19 cellular contexts compared by ENCODE assay signal in the genomic region with DNA sequence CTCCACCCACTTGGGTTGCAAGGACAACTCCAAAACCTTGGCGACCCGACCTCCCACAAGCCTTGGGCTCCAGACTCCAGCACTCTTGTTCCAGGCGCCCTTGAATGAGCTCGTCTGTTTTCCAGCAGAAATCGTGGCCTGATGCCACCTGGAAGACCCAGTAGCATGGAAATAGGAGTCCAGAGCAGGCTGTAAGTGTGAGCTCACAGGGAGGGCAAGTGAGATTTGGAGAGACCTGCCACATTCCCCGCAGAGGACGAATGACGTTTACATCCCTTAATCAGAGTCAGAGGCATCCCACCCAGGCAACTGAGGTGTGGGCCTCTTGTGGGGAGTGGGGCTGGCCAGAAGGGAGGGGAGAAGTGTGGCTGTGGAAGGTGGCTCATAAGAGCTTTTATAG.
DNase-seq lines count a peak whose midpoint lies in the region; ATAC-seq and TF ChIP-seq lines count a peak whose summit lies in the region.
"Had no signal": no experiment of that assay in that cellular context is flagged by ENCODE, and none has a peak within 500 bp of the region (broad histone marks: within the 10 kb centered on the region; RNA-seq: fewer than 3 reads in every experiment).

No MANE protein-coding gene starts in this region.

- no peaks in the 10 kb centered on the region for H3K36me3 Mint-ChIP-seq in WTC11
- peaks cover 4% of the 10 kb centered on the region for H3K36me3 Mint-ChIP-seq in mesothelial cell of epicardium
- H3K36me3 Mint-ChIP-seq: activated naive CD4-positive, alpha-beta T cell treated with anti-CD3 and anti-CD28 coated beads, Interleukin-2, amount 50 U/mL, for 72 hours; stimulated activated memory B cell treated with anti-CD40 and anti-IgM and Interleukin-4, amounts not matched to agents 10 μg/mL and 1 μg/mL and 100 μg/mL, for 72 hours had no signal

- H3K27me3 Mint-ChIP-seq in WTC11 (ENCODE audit: low read depth) (no peaks in the 10 kb centered on the region), mesothelial cell of epicardium (ENCODE audit: low read depth) (peaks cover 6% of the 10 kb centered on the region)
- H3K27me3 Mint-ChIP-seq: stimulated activated memory B cell treated with anti-CD40 and anti-IgM and Interleukin-4, amounts not matched to agents 10 μg/mL and 1 μg/mL and 100 μg/mL, for 72 hours had no signal

- H3K4me3 Mint-ChIP-seq in WTC11 (no peak overlapping the region), mesothelial cell of epicardium (no peak overlapping the region)
- H3K4me3 Mint-ChIP-seq: stimulated activated memory B cell treated with anti-CD40 and anti-IgM and Interleukin-4, amounts not matched to agents 10 μg/mL and 1 μg/mL and 100 μg/mL, for 72 hours had no signal

- DNase-seq in WTC11 (ENCODE audit: low spot score) (no peak), coronary artery (ENCODE audit: low spot score) (peak; percentile 78), mesothelial cell of epicardium (ENCODE audit: low spot score in 2 of 2, unreplicated experiment in 2 of 2) (no peak), suprapubic skin (ENCODE audit: low spot score in 2 of 2) (no peak), T1000 (lab: John Stamatoyannopoulos, UW) (no peak), brain microvascular endothelial cell (no peak)
- DNase-seq: activated CD4-positive, alpha-beta T cell treated with anti-CD3 and anti-CD28 coated beads for 1 hour; activated CD8-positive, alpha-beta memory T cell treated with anti-CD3 and anti-CD28 coated beads, Interleukin-2, amount 50 U/mL, for 4 hours; DND-41; GOT3; MG63; NCI-H187 treated with DMSO at 0.1 percent for 48 hours; NCI-H526 treated with DMSO at 0.1 percent for 48 hours; small intestine; T-helper 2 cell had no signal

- CTCF ChIA-PET in WTC11 (lab: Charles Lee), result interaction anchor here (1.6 to 2.0 kb wide), 2 partner anchors 41 to 194 kb away, joined by 6 to 8 read pairs; no protein-coding TSS in a partner anchor

- no peaks in the 10 kb centered on the region for H3K9me3 ChIP-seq in suprapubic skin
- H3K9me3 ChIP-seq: MG63 had no signal

- no peak for TF ChIP-seq EP300 in suprapubic skin (IDR thresholded peaks at IDR 0.05)

- no peaks in the 10 kb centered on the region for H3K27me3 ChIP-seq in suprapubic skin
- no peaks in the 10 kb centered on the region for H3K27me3 ChIP-seq in brain microvascular endothelial cell (replicated peaks)
- H3K27me3 ChIP-seq: MG63 had no signal

- TF ChIP-seq CTCF in WTC11 (IDR thresholded peaks at IDR 0.05), result no peak
- no peak for TF ChIP-seq CTCF in coronary artery (IDR thresholded peaks at IDR 0.05)
- no peak for TF ChIP-seq CTCF in mesothelial cell of epicardium (IDR thresholded peaks at IDR 0.05; ENCODE audit: unreplicated experiment)
- TF ChIP-seq CTCF in suprapubic skin (IDR thresholded peaks at IDR 0.05), result no peak
- TF ChIP-seq CTCF in brain microvascular endothelial cell (IDR thresholded peaks at IDR 0.05; ENCODE audit: low read depth, low read length, missing control alignments), result no peak

- H3K36me3 ChIP-seq in suprapubic skin, result no peaks in the 10 kb centered on the region
- H3K36me3 ChIP-seq in brain microvascular endothelial cell (replicated peaks), result no peaks in the 10 kb centered on the region
- H3K36me3 ChIP-seq: MG63 had no signal

- in situ Hi-C loops in brain microvascular endothelial cell (cut with HindIII; ENCODE audit: low pct_ligation_motif_present, low sequenced_read_pairs), result no loop called here

- 42% methylated on average over 8 of the region's 8 CpGs for WGBS in suprapubic skin

- ATAC-seq in WTC11, result no peak
- ATAC-seq in HG03135 (IDR thresholded peaks at IDR 0.05; ENCODE audit: unreplicated experiment), result no peak
- ATAC-seq: activated naive CD4-positive, alpha-beta T cell treated with anti-CD3 and anti-CD28 coated beads, Interleukin-2, amount 50 U/mL, for 72 hours; stimulated activated memory B cell treated with anti-CD40 and anti-IgM and Interleukin-4, amounts not matched to agents 10 μg/mL and 1 μg/mL and 100 μg/mL, for 72 hours had no signal

- POLR2A ChIA-PET in WTC11 (lab: Charles Lee), result interaction anchor here (0.7 kb wide), 1 partner anchor 242 kb away, joined by 5 read pairs; no protein-coding TSS in a partner anchor

- H3K9me3 Mint-ChIP-seq in WTC11 (peaks cover 5% of the 10 kb centered on the region; the same call in 1 of the 2 replicates), mesothelial cell of epicardium (no peaks in the 10 kb centered on the region)
- H3K9me3 Mint-ChIP-seq: activated naive CD4-positive, alpha-beta T cell treated with anti-CD3 and anti-CD28 coated beads, Interleukin-2, amount 50 U/mL, for 72 hours; stimulated activated memory B cell treated with anti-CD40 and anti-IgM and Interleukin-4, amounts not matched to agents 10 μg/mL and 1 μg/mL and 100 μg/mL, for 72 hours had no signal

- H3K27ac Mint-ChIP-seq in WTC11, result peak overlapping the region; percentile 3
- H3K27ac Mint-ChIP-seq in mesothelial cell of epicardium, result peak overlapping the region; percentile 86
- H3K27ac Mint-ChIP-seq: activated naive CD4-positive, alpha-beta T cell treated with anti-CD3 and anti-CD28 coated beads, Interleukin-2, amount 50 U/mL, for 72 hours; stimulated activated memory B cell treated with anti-CD40 and anti-IgM and Interleukin-4, amounts not matched to agents 10 μg/mL and 1 μg/mL and 100 μg/mL, for 72 hours had no signal

- no peak for TF ChIP-seq POLR2A in suprapubic skin (IDR thresholded peaks at IDR 0.05)

- H3K27ac ChIP-seq in coronary artery, result peak overlapping the region; percentile 70 to 84
- H3K27ac ChIP-seq in suprapubic skin, result peak overlapping the region; percentile 40
- H3K27ac ChIP-seq in brain microvascular endothelial cell, result no peak overlapping the region

- H3K4me1 Mint-ChIP-seq in WTC11, result peaks cover 27% of the 10 kb centered on the region
- peaks cover 56% of the 10 kb centered on the region for H3K4me1 Mint-ChIP-seq in mesothelial cell of epicardium
- H3K4me1 Mint-ChIP-seq: stimulated activated memory B cell treated with anti-CD40 and anti-IgM and Interleukin-4, amounts not matched to agents 10 μg/mL and 1 μg/mL and 100 μg/mL, for 72 hours had no signal

- H3K4me1 ChIP-seq in suprapubic skin, result peaks cover 57% of the 10 kb centered on the region

- H3K4me3 ChIP-seq in coronary artery, result peak overlapping the region; percentile 39
- no peak overlapping the region for H3K4me3 ChIP-seq in suprapubic skin
- H3K4me3 ChIP-seq in brain microvascular endothelial cell (ENCODE audit: low read depth, low read length), result no peak overlapping the region
- H3K4me3 ChIP-seq: lung, MG63 had no signal

TF ChIP-seq in WTC11, 78 proteins besides CTCF, POLR2A, EP300 and RAD21 (continues in another document):
- TF ChIP-seq, protein P1, sequence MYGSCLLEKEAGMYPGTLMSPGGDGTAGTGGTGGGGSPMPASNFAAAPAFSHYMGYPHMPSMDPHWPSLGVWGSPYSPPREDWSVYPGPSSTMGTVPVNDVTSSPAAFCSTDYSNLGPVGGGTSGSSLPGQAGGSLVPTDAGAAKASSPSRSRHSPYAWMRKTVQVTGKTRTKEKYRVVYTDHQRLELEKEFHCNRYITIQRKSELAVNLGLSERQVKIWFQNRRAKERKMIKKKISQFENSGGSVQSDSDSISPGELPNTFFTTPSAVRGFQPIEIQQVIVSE (CRISPR knock-in tag; IDR thresholded peaks at IDR 0.05; ENCODE audit: borderline replicate concordance), result no peak
- TF ChIP-seq ZNF671 (CRISPR knock-in tag; IDR thresholded peaks at IDR 0.05), result no peak
- TF ChIP-seq, protein P2, sequence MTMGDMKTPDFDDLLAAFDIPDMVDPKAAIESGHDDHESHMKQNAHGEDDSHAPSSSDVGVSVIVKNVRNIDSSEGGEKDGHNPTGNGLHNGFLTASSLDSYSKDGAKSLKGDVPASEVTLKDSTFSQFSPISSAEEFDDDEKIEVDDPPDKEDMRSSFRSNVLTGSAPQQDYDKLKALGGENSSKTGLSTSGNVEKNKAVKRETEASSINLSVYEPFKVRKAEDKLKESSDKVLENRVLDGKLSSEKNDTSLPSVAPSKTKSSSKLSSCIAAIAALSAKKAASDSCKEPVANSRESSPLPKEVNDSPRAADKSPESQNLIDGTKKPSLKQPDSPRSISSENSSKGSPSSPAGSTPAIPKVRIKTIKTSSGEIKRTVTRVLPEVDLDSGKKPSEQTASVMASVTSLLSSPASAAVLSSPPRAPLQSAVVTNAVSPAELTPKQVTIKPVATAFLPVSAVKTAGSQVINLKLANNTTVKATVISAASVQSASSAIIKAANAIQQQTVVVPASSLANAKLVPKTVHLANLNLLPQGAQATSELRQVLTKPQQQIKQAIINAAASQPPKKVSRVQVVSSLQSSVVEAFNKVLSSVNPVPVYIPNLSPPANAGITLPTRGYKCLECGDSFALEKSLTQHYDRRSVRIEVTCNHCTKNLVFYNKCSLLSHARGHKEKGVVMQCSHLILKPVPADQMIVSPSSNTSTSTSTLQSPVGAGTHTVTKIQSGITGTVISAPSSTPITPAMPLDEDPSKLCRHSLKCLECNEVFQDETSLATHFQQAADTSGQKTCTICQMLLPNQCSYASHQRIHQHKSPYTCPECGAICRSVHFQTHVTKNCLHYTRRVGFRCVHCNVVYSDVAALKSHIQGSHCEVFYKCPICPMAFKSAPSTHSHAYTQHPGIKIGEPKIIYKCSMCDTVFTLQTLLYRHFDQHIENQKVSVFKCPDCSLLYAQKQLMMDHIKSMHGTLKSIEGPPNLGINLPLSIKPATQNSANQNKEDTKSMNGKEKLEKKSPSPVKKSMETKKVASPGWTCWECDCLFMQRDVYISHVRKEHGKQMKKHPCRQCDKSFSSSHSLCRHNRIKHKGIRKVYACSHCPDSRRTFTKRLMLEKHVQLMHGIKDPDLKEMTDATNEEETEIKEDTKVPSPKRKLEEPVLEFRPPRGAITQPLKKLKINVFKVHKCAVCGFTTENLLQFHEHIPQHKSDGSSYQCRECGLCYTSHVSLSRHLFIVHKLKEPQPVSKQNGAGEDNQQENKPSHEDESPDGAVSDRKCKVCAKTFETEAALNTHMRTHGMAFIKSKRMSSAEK (CRISPR knock-in tag; IDR thresholded peaks at IDR 0.05; ENCODE audit: borderline replicate concordance), result no peak
- TF ChIP-seq, protein P3, sequence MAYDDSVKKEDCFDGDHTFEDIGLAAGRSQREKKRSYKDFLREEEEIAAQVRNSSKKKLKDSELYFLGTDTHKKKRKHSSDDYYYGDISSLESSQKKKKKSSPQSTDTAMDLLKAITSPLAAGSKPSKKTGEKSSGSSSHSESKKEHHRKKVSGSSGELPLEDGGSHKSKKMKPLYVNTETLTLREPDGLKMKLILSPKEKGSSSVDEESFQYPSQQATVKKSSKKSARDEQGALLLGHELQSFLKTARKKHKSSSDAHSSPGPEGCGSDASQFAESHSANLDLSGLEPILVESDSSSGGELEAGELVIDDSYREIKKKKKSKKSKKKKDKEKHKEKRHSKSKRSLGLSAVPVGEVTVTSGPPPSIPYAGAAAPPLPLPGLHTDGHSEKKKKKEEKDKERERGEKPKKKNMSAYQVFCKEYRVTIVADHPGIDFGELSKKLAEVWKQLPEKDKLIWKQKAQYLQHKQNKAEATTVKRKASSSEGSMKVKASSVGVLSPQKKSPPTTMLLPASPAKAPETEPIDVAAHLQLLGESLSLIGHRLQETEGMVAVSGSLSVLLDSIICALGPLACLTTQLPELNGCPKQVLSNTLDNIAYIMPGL (CRISPR knock-in tag; IDR thresholded peaks at IDR 0.05), result no peak
